Comparison of ENCODE assay signal across 10 cellular contexts in genomic region chr2:218570850-218571249, GRCh38. TPM values are rescaled to one million over a fixed set of nuclear protein-coding genes. Genes with fewer than 3 reads are reported as not detected.
DNase-seq lines count a peak whose midpoint lies in the region; ATAC-seq and TF ChIP-seq lines count a peak whose summit lies in the region.
"Had no signal": no experiment of that assay in that cellular context is flagged by ENCODE, and none has a peak within 500 bp of the region (broad histone marks: within the 10 kb centered on the region; RNA-seq: fewer than 3 reads in every experiment).

No MANE protein-coding gene starts in this region.

- no peak for TF ChIP-seq CTCF in SK-N-SH (IDR thresholded peaks at IDR 0.05)
- no peak for TF ChIP-seq CTCF in epithelial cell of proximal tubule (conservative IDR thresholded peaks at IDR 0.05; ENCODE audit: low read depth, low read length)

- peak overlapping the region; percentile 91 for H3K9ac ChIP-seq in SK-N-SH
- peak overlapping the region; percentile 99 for H3K9ac ChIP-seq in skeletal muscle satellite cell (ENCODE audit: low read depth, low read length)

- CTCF ChIA-PET in SK-N-SH (lab: Yijun Ruan, JAX), result interaction anchor here (1.0 to 1.3 kb wide), 3 partner anchors 37 to 77 kb away, joined by 3 to 4 read pairs (median 4); partner anchors contain the start of gene PLCD4

- no peaks in the 10 kb centered on the region for H3K9me2 ChIP-seq in SK-N-SH

- no peak for TF ChIP-seq RAD21 in SK-N-SH (IDR thresholded peaks at IDR 0.05; ENCODE audit: low read length)

- peaks cover 97% of the 10 kb centered on the region for H3K79me2 ChIP-seq in SK-N-SH (ENCODE audit: insufficient read depth)

- H3K36me3 ChIP-seq in SK-N-SH (replicated peaks in 1 of 2; ENCODE audit: control insufficient read depth in 1 of 2, insufficient read depth in 2 of 2, low read length in 1 of 2) (peaks cover 21 to 32% of the 10 kb centered on the region in 2 experiments), SJCRH30 (peaks cover 40% of the 10 kb centered on the region), skeletal muscle satellite cell (ENCODE audit: insufficient read depth, low read length) (peaks cover 28% of the 10 kb centered on the region)

- DNase-seq in SK-N-SH (no peak), SJCRH30 (peak in 1 of 2 experiments; percentile 6), epithelial cell of proximal tubule (ENCODE audit: low read depth) (no peak)
- DNase-seq: activated CD4-positive, alpha-beta T cell treated with anti-CD3 and anti-CD28 coated beads for 1 hour had no signal

- H2AFZ ChIP-seq in SK-N-SH (ENCODE audit: low read depth), result no peak overlapping the region

- H3K4me2 ChIP-seq in SK-N-SH (peak overlapping the region; percentile 82), skeletal muscle satellite cell (ENCODE audit: low read length) (peak overlapping the region; percentile 100)

- H4K20me1 ChIP-seq in SK-N-SH (ENCODE audit: insufficient read depth), result peaks cover 14% of the 10 kb centered on the region

- H3F3A ChIP-seq in SK-N-SH (replicated peaks; ENCODE audit: insufficient read depth), result peaks cover 22% of the 10 kb centered on the region

- POLR2A ChIA-PET in SK-N-SH (lab: Yijun Ruan, JAX), result interaction anchor here (0.8 kb wide), 1 partner anchor 36 kb away, joined by 9 read pairs; the partner anchor contains the start of gene PLCD4

- ATAC-seq in SK-N-SH treated with all-trans-retinoic acid at 6 μM for 48 hours (no peak), HG03108 (IDR thresholded peaks at IDR 0.05; ENCODE audit: unreplicated experiment) (no peak), GM21825 (IDR thresholded peaks at IDR 0.05; ENCODE audit: unreplicated experiment) (no peak)
- ATAC-seq in activated CD4-positive, CD25-positive, alpha-beta regulatory T cell treated with anti-CD3 and anti-CD28 coated beads, Interleukin-2, amount 50 U/mL, for 24 hours, result no peak

- H3K4me1 ChIP-seq in SK-N-SH (ENCODE audit: control insufficient read depth in 1 of 2, insufficient read depth in 2 of 2, low read depth in 1 of 2, low read length in 1 of 2) (peaks cover 5 to 14% of the 10 kb centered on the region in 2 experiments; a peak in 2 of 4 replicates), SJCRH30 (peaks cover 16% of the 10 kb centered on the region), skeletal muscle satellite cell (ENCODE audit: control insufficient read depth, insufficient read depth, low read length) (peaks cover 20% of the 10 kb centered on the region)

- H3K27me3 ChIP-seq in SK-N-SH (ENCODE audit: insufficient read depth), result no peaks in the 10 kb centered on the region
- no peaks in the 10 kb centered on the region for H3K27me3 ChIP-seq in SJCRH30
- H3K27me3 ChIP-seq in skeletal muscle satellite cell (ENCODE audit: control insufficient read depth, insufficient read depth, low read length), result no peaks in the 10 kb centered on the region

- H3K4me3 ChIP-seq in SK-N-SH (ENCODE audit: low read depth in 2 of 2, low read length in 1 of 2) (peak overlapping the region; percentile 74 to 79; a peak in 3 of 4 replicates), SJCRH30 (peak overlapping the region; percentile 77), epithelial cell of proximal tubule (ENCODE audit: low read depth, low read length) (peak overlapping the region; percentile 77), skeletal muscle satellite cell (ENCODE audit: low read length) (peak overlapping the region; percentile 91)
- H3K4me3 ChIP-seq: lung had no signal

- H3K9me3 ChIP-seq in SK-N-SH, result no peaks in the 10 kb centered on the region
- no peaks in the 10 kb centered on the region for H3K9me3 ChIP-seq in SJCRH30 (replicated peaks)
- H3K9me3 ChIP-seq in skeletal muscle satellite cell (replicated peaks; ENCODE audit: low read length), result no peaks in the 10 kb centered on the region

- H3K27ac ChIP-seq in SK-N-SH (ENCODE audit: low read depth in 2 of 2, low read length in 1 of 2) (peak overlapping the region; percentile 23 to 88; a peak in 3 of 4 replicates), SJCRH30 (peak overlapping the region; percentile 93; the same call in 1 of the 2 replicates)

- 10% methylated on average over 6 of the region's 6 CpGs for WGBS in SK-N-SH (ENCODE audit: low lambda C conversion rate)

- TF ChIP-seq EP300 in SK-N-SH (IDR thresholded peaks at IDR 0.05; ENCODE audit: borderline replicate concordance in 1 of 2, low read depth in 1 of 2, low read length in 1 of 2), result no peak

TF ChIP-seq in SK-N-SH, 30 proteins besides CTCF, POLR2A, EP300 and RAD21:
- no peak for TF ChIP-seq RXRA (IDR thresholded peaks at IDR 0.05; ENCODE audit: borderline replicate concordance, low read depth)
- no peak for TF ChIP-seq TEAD4 (IDR thresholded peaks at IDR 0.05; ENCODE audit: borderline replicate concordance, insufficient read depth)
TF ChIP-seq in SK-N-SH: peak in this region for 0.

TF ChIP-seq in SK-N-SH treated with all-trans-retinoic acid at 6 μM for 48 hours, 23 proteins besides CTCF, POLR2A, EP300 and RAD21:
- no peak for TF ChIP-seq TSHZ2 (CRISPR knock-in tag; IDR thresholded peaks at IDR 0.05)
- no peak for TF ChIP-seq TCF4 (CRISPR knock-in tag; IDR thresholded peaks at IDR 0.05; ENCODE audit: borderline replicate concordance)
- no peak for TF ChIP-seq PATZ1 (CRISPR knock-in tag; IDR thresholded peaks at IDR 0.05; ENCODE audit: borderline replicate concordance)
- TF ChIP-seq SNAI2 (CRISPR knock-in tag; IDR thresholded peaks at IDR 0.05), result no peak
- no peak for TF ChIP-seq PPARA (CRISPR knock-in tag; IDR thresholded peaks at IDR 0.05; ENCODE audit: borderline replicate concordance)
- TF ChIP-seq TOX (CRISPR knock-in tag; IDR thresholded peaks at IDR 0.05; ENCODE audit: borderline replicate concordance), result no peak
- no peak for TF ChIP-seq ARNTL (CRISPR knock-in tag; IDR thresholded peaks at IDR 0.05; ENCODE audit: borderline replicate concordance, low read depth)
- no peak for TF ChIP-seq ZNF8 (CRISPR knock-in tag; IDR thresholded peaks at IDR 0.05)
- no peak for TF ChIP-seq OSR1 (CRISPR knock-in tag; IDR thresholded peaks at IDR 0.05)

RNA-seq across cellular contexts. Expression of gene CNOT9, which starts 2.2 kb away (rescaled TPM):
- 36.8 and 40.8 TPM in 2 replicates for polyA plus RNA-seq in SK-N-SH (2012; rRNA removed)
- polyA plus RNA-seq in SK-N-SH (2012; cell fraction: cytosol; rRNA removed), result 34.9 and 36.3 TPM in 2 replicates
- polyA plus RNA-seq in SK-N-SH (2012; cell fraction: nucleus; rRNA removed), result 48.5 and 60.1 TPM in 2 replicates
- total RNA-seq in SJCRH30 (2014; rRNA removed; shearing (Covaris generic)), result 166 and 188 TPM in 2 replicates
- 56.8 and 71.0 TPM in 2 replicates for total RNA-seq in epithelial cell of proximal tubule
- 70.0 and 76.9 TPM in 2 replicates for total RNA-seq in skeletal muscle satellite cell (2012; rRNA removed)

RNA-seq across cellular contexts. Expression of gene USP37, which starts 2.7 kb away (rescaled TPM):
- polyA plus RNA-seq in SK-N-SH (2012; rRNA removed), result 0.95 and 1.4 TPM in 2 replicates
- polyA plus RNA-seq in SK-N-SH (2012; cell fraction: cytosol; rRNA removed), result 1.2 and 1.5 TPM in 2 replicates
- polyA plus RNA-seq in SK-N-SH (2012; cell fraction: nucleus; rRNA removed), result 1.2 and 2.4 TPM in 2 replicates
- 30.2 and 34.9 TPM in 2 replicates for total RNA-seq in SJCRH30 (2014; rRNA removed; shearing (Covaris generic))
- total RNA-seq in epithelial cell of proximal tubule, result 6.8 and 14.9 TPM in 2 replicates
- 6.8 and 8.3 TPM in 2 replicates for total RNA-seq in skeletal muscle satellite cell (2012; rRNA removed)

RNA-seq across cellular contexts. Expression of gene PLCD4, which starts 36.8 kb away (rescaled TPM):
- polyA plus RNA-seq in SK-N-SH (2012; rRNA removed), result 8.5 and 11.0 TPM in 2 replicates
- 4.3 and 6.5 TPM in 2 replicates for polyA plus RNA-seq in SK-N-SH (2012; cell fraction: cytosol; rRNA removed)
- 41.2 and 45.8 TPM in 2 replicates for polyA plus RNA-seq in SK-N-SH (2012; cell fraction: nucleus; rRNA removed)
- 0.71 and 0.75 TPM in 2 replicates for total RNA-seq in SJCRH30 (2014; rRNA removed; shearing (Covaris generic))
- 0.29 and 0.58 TPM in 2 replicates for total RNA-seq in epithelial cell of proximal tubule
- 1.8 and 3.1 TPM in 2 replicates for total RNA-seq in skeletal muscle satellite cell (2012; rRNA removed)
